Comparison of ENCODE assay signal across 1 cellular context in the genomic region with DNA sequence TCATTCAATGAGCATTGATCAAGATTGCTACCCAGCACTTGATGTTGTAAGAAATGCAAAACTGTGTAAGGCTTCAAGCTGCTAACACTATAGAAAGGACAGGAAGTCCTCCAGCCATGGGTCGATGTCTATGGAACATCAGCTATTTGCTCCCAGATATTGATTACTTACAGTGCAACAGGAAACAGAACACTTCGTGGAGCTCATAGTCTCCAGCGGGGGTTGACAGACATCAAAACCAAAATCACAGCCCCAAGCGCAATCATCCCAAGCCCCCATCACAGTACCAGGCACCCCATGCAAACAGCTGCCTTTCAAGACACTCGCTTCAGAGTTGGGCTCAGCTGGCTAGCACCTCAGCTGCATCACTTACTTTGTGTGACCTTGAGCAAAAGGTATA.
TF ChIP-seq lines count a peak whose summit lies in the region.

No MANE protein-coding gene starts in this region.

TF ChIP-seq in HepG2, 621 proteins besides CTCF, POLR2A, EP300 and RAD21 (continued from another document and continues in another):
- TF ChIP-seq, protein P1, sequence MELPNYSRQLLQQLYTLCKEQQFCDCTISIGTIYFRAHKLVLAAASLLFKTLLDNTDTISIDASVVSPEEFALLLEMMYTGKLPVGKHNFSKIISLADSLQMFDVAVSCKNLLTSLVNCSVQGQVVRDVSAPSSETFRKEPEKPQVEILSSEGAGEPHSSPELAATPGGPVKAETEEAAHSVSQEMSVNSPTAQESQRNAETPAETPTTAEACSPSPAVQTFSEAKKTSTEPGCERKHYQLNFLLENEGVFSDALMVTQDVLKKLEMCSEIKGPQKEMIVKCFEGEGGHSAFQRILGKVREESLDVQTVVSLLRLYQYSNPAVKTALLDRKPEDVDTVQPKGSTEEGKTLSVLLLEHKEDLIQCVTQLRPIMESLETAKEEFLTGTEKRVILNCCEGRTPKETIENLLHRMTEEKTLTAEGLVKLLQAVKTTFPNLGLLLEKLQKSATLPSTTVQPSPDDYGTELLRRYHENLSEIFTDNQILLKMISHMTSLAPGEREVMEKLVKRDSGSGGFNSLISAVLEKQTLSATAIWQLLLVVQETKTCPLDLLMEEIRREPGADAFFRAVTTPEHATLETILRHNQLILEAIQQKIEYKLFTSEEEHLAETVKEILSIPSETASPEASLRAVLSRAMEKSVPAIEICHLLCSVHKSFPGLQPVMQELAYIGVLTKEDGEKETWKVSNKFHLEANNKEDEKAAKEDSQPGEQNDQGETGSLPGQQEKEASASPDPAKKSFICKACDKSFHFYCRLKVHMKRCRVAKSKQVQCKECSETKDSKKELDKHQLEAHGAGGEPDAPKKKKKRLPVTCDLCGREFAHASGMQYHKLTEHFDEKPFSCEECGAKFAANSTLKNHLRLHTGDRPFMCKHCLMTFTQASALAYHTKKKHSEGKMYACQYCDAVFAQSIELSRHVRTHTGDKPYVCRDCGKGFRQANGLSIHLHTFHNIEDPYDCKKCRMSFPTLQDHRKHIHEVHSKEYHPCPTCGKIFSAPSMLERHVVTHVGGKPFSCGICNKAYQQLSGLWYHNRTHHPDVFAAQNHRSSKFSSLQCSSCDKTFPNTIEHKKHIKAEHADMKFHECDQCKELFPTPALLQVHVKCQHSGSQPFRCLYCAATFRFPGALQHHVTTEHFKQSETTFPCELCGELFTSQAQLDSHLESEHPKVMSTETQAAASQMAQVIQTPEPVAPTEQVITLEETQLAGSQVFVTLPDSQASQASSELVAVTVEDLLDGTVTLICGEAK (IDR thresholded peaks at IDR 0.05) = no peak
- TF ChIP-seq, protein P1 (CRISPR knock-in tag; IDR thresholded peaks at IDR 0.05) = no peak; the same call in 1 of the 2 replicates
- TF ChIP-seq PCBP2 (optimal IDR thresholded peaks at IDR 0.05; ENCODE audit: low read depth, low read length, poor library complexity, severe bottlenecking) = no peak
- no peak for TF ChIP-seq ZNF775 (CRISPR knock-in tag; IDR thresholded peaks at IDR 0.05; ENCODE audit: borderline replicate concordance)
- TF ChIP-seq KLF6 (CRISPR knock-in tag; IDR thresholded peaks at IDR 0.05) = no peak
- TF ChIP-seq POLR2AphosphoS5 (IDR thresholded peaks at IDR 0.05; ENCODE audit: low read depth, low read length) = no peak
- no peak for TF ChIP-seq GATAD1 (CRISPR knock-in tag; IDR thresholded peaks at IDR 0.05)
- TF ChIP-seq GFI1 (CRISPR knock-in tag; IDR thresholded peaks at IDR 0.05; ENCODE audit: borderline replicate concordance) = peak; percentile 23; the same call in 1 of the 2 replicates
- no peak for TF ChIP-seq CERS6 (CRISPR knock-in tag; IDR thresholded peaks at IDR 0.05)
- no peak for TF ChIP-seq ZNF160 (CRISPR knock-in tag; IDR thresholded peaks at IDR 0.05)
- TF ChIP-seq ELF3 (CRISPR knock-in tag; IDR thresholded peaks at IDR 0.05) = peak; percentile 82
- no peak for TF ChIP-seq ZBTB7B (CRISPR knock-in tag; IDR thresholded peaks at IDR 0.05)
- TF ChIP-seq FOXA1 (IDR thresholded peaks at IDR 0.05) = no peak
- TF ChIP-seq FOXA1 (CRISPR knock-in tag; IDR thresholded peaks at IDR 0.05) = no peak
- TF ChIP-seq ZSCAN22 (CRISPR knock-in tag; IDR thresholded peaks at IDR 0.05) = no peak
- TF ChIP-seq MEF2D (CRISPR knock-in tag; IDR thresholded peaks at IDR 0.05) = peak; percentile 78; the same call in 1 of the 2 replicates
- TF ChIP-seq ZBTB25 (CRISPR knock-in tag; IDR thresholded peaks at IDR 0.05) = no peak
- TF ChIP-seq TBX3 (IDR thresholded peaks at IDR 0.05; ENCODE audit: borderline replicate concordance) = peak; percentile 23; the same call in 1 of the 2 replicates
- TF ChIP-seq, protein P2, sequence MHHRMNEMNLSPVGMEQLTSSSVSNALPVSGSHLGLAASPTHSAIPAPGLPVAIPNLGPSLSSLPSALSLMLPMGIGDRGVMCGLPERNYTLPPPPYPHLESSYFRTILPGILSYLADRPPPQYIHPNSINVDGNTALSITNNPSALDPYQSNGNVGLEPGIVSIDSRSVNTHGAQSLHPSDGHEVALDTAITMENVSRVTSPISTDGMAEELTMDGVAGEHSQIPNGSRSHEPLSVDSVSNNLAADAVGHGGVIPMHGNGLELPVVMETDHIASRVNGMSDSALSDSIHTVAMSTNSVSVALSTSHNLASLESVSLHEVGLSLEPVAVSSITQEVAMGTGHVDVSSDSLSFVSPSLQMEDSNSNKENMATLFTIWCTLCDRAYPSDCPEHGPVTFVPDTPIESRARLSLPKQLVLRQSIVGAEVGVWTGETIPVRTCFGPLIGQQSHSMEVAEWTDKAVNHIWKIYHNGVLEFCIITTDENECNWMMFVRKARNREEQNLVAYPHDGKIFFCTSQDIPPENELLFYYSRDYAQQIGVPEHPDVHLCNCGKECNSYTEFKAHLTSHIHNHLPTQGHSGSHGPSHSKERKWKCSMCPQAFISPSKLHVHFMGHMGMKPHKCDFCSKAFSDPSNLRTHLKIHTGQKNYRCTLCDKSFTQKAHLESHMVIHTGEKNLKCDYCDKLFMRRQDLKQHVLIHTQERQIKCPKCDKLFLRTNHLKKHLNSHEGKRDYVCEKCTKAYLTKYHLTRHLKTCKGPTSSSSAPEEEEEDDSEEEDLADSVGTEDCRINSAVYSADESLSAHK (CRISPR knock-in tag; IDR thresholded peaks at IDR 0.05; ENCODE audit: borderline replicate concordance) = no peak
- TF ChIP-seq NCOR1 (IDR thresholded peaks at IDR 0.05; ENCODE audit: borderline replicate concordance, low read length) = no peak
- no peak for TF ChIP-seq ZNF580 (CRISPR knock-in tag; IDR thresholded peaks at IDR 0.05; ENCODE audit: borderline replicate concordance, low read depth)
- TF ChIP-seq NFATC3 (CRISPR knock-in tag; IDR thresholded peaks at IDR 0.05) = no peak
- no peak for TF ChIP-seq KDM4B (CRISPR knock-in tag; IDR thresholded peaks at IDR 0.05)
- TF ChIP-seq, protein P3, sequence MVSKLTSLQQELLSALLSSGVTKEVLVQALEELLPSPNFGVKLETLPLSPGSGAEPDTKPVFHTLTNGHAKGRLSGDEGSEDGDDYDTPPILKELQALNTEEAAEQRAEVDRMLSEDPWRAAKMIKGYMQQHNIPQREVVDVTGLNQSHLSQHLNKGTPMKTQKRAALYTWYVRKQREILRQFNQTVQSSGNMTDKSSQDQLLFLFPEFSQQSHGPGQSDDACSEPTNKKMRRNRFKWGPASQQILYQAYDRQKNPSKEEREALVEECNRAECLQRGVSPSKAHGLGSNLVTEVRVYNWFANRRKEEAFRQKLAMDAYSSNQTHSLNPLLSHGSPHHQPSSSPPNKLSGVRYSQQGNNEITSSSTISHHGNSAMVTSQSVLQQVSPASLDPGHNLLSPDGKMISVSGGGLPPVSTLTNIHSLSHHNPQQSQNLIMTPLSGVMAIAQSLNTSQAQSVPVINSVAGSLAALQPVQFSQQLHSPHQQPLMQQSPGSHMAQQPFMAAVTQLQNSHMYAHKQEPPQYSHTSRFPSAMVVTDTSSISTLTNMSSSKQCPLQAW (CRISPR knock-in tag; IDR thresholded peaks at IDR 0.05) = no peak
- no peak for TF ChIP-seq ZNF34 (CRISPR knock-in tag; IDR thresholded peaks at IDR 0.05; ENCODE audit: borderline replicate concordance)
- peak; percentile 56; the same call in 1 of the 2 replicates for TF ChIP-seq FOXO1 (CRISPR knock-in tag; IDR thresholded peaks at IDR 0.05)
- 0 out of 2 replicates have a peak, but pooled peaks have one; percentile 50 for TF ChIP-seq MEIS1 (CRISPR knock-in tag; IDR thresholded peaks at IDR 0.05; ENCODE audit: borderline replicate concordance)
- no peak for TF ChIP-seq SMARCE1 (IDR thresholded peaks at IDR 0.05; ENCODE audit: borderline replicate concordance)
- TF ChIP-seq ZNF552 (CRISPR knock-in tag; IDR thresholded peaks at IDR 0.05; ENCODE audit: borderline replicate concordance) = no peak
- no peak for TF ChIP-seq ZBTB38 (CRISPR knock-in tag; IDR thresholded peaks at IDR 0.05)
- TF ChIP-seq NFKB2 (CRISPR knock-in tag; IDR thresholded peaks at IDR 0.05; ENCODE audit: borderline replicate concordance) = no peak
- no peak for TF ChIP-seq THAP7 (CRISPR knock-in tag; IDR thresholded peaks at IDR 0.05)
- peak; percentile 62; the same call in 1 of the 2 replicates for TF ChIP-seq RXRB (CRISPR knock-in tag; IDR thresholded peaks at IDR 0.05; ENCODE audit: borderline replicate concordance)
- no peak for TF ChIP-seq BCLAF1 (IDR thresholded peaks at IDR 0.05)
- no peak for TF ChIP-seq MAFF (IDR thresholded peaks at IDR 0.05; ENCODE audit: low read depth, low read length)
- TF ChIP-seq ZBTB7A (CRISPR knock-in tag; IDR thresholded peaks at IDR 0.05) = peak; percentile 41; the same call in 1 of the 2 replicates
- TF ChIP-seq BHLHE40 (IDR thresholded peaks at IDR 0.05; ENCODE audit: low read length) = no peak
- peak; percentile 98 for TF ChIP-seq KAT2B (IDR thresholded peaks at IDR 0.05; ENCODE audit: borderline replicate concordance, low read depth, low read length)
- no peak for TF ChIP-seq ZNF362 (CRISPR knock-in tag; IDR thresholded peaks at IDR 0.05; ENCODE audit: borderline replicate concordance)
- TF ChIP-seq ZNF619 (CRISPR knock-in tag; IDR thresholded peaks at IDR 0.05) = no peak
